18 cellular contexts compared by ENCODE assay signal in genomic region chr20:8474027-8474668, GRCh38.
DNase-seq lines count a peak whose midpoint lies in the region; ATAC-seq and TF ChIP-seq lines count a peak whose summit lies in the region.
"Had no signal": no experiment of that assay in that cellular context is flagged by ENCODE, and none has a peak within 500 bp of the region (broad histone marks: within the 10 kb centered on the region; RNA-seq: fewer than 3 reads in every experiment).

No MANE protein-coding gene starts in this region.

- DNase-seq in CD14-positive monocyte (ENCODE audit: low spot score) (no peak), IMR-90 (no peak), endodermal cell (no peak), cortex of kidney (lab: John Stamatoyannopoulos, UW) (no peak), hippocampal formation (lab: John Stamatoyannopoulos, UW) (no peak), Kasumi-1 (lab: John Stamatoyannopoulos, UW) (no peak)
- DNase-seq: Calu3; CD8-positive, alpha-beta memory T cell; DND-41; H7; NCI-H1105; NCI-H2029; PC-9; T-cell had no signal

- no peak overlapping the region for H3K4ac ChIP-seq in IMR-90 (ENCODE audit: low read depth, low read length)

- H4K5ac ChIP-seq in IMR-90 (ENCODE audit: low read depth, low read length) = no peak overlapping the region

- BruUV-seq in IMR-90 (replicated peaks; lab: Mats Ljungman, UMichigan) = no TSS peak

- H4K8ac ChIP-seq in IMR-90 (ENCODE audit: low read depth in 2 of 2, low read length in 2 of 2) = no peak overlapping the region

- H2AFZ ChIP-seq in IMR-90 (replicated peaks; ENCODE audit: low read length, poor library complexity) = no peak overlapping the region
- H2AFZ ChIP-seq in neural cell (ENCODE audit: low read depth, low read length) = no peak overlapping the region
- H2AFZ ChIP-seq: PC-9 had no signal

- no peak overlapping the region for H2BK20ac ChIP-seq in IMR-90 (ENCODE audit: low read depth, low read length)

- H3K4me3 ChIP-seq in IMR-90 (ENCODE audit: insufficient read depth, low read depth, low read length) = no peak overlapping the region
- H3K4me3 ChIP-seq in endodermal cell (ENCODE audit: low read length) = no peak overlapping the region
- no peak overlapping the region for H3K4me3 ChIP-seq in neural cell (ENCODE audit: low read length)
- H3K4me3 ChIP-seq: K562, PC-9 had no signal

- H3K9me3 ChIP-seq in IMR-90 (ENCODE audit: control insufficient read depth, insufficient read depth, low read length) = no peaks in the 10 kb centered on the region
- no peaks in the 10 kb centered on the region for H3K9me3 ChIP-seq in endodermal cell (ENCODE audit: control insufficient read depth, low read length)
- no peaks in the 10 kb centered on the region for H3K9me3 ChIP-seq in neural cell (ENCODE audit: low read length)

- H3K27me3 Mint-ChIP-seq in CD14-positive monocyte (ENCODE audit: low read depth in 3 of 3) (peaks cover 0 to 2% (median 2%) of the 10 kb centered on the region in 3 donors), endodermal cell (ENCODE audit: insufficient read depth) (no peaks in the 10 kb centered on the region)
- H3K27me3 Mint-ChIP-seq: CD8-positive, alpha-beta memory T cell; T-cell had no signal

- H4K20me1 ChIP-seq in IMR-90 (ENCODE audit: insufficient read depth, low read length) = no peaks in the 10 kb centered on the region
- H4K20me1 ChIP-seq in neural cell (ENCODE audit: insufficient read depth) = no peaks in the 10 kb centered on the region

- H3K36me3 ChIP-seq in IMR-90 (ENCODE audit: control insufficient read depth, insufficient read depth, low read length) (no peaks in the 10 kb centered on the region), endodermal cell (ENCODE audit: control insufficient read depth, insufficient read depth, low read length) (no peaks in the 10 kb centered on the region), neural cell (ENCODE audit: insufficient read depth, low read length) (no peaks in the 10 kb centered on the region)

- H3K36me3 Mint-ChIP-seq in CD14-positive monocyte (peaks cover 0 to 4% of the 10 kb centered on the region in 2 donors), endodermal cell (ENCODE audit: low read depth) (no peaks in the 10 kb centered on the region)
- H3K36me3 Mint-ChIP-seq: CD8-positive, alpha-beta memory T cell; T-cell had no signal

- no peak overlapping the region for H2BK120ac ChIP-seq in IMR-90 (ENCODE audit: low read depth, low read length)

- no peak for TF ChIP-seq POLR2A in IMR-90 (IDR thresholded peaks at IDR 0.05; ENCODE audit: low read depth, low read length)

- no peaks in the 10 kb centered on the region for H3F3A ChIP-seq in neural cell (ENCODE audit: insufficient read depth, low read length, poor library complexity, severe bottlenecking)

- H2BK15ac ChIP-seq in IMR-90 (ENCODE audit: low read depth, low read length) = no peak overlapping the region

- H3K79me2 ChIP-seq in neural cell (replicated peaks; ENCODE audit: insufficient read depth, low read length) = no peaks in the 10 kb centered on the region

- peak; percentile 9 for TF ChIP-seq EP300 in neural cell (conservative IDR thresholded peaks at IDR 0.05; ENCODE audit: poor library complexity, severe bottlenecking)

- H3K18ac ChIP-seq in IMR-90 (ENCODE audit: low read depth, low read length) = no peak overlapping the region

- H3K9ac ChIP-seq in IMR-90 (ENCODE audit: low read depth, low read length) = no peak overlapping the region
- no peak overlapping the region for H3K9ac ChIP-seq in endodermal cell (ENCODE audit: extremely low read depth, low read length, poor library complexity, severe bottlenecking)
- no peak overlapping the region for H3K9ac ChIP-seq in neural cell (ENCODE audit: low read length)

- H3K14ac ChIP-seq in IMR-90 (replicated peaks; ENCODE audit: low read depth, low read length) = peak overlapping the region; percentile 35; the same call in 1 of the 2 replicates

- H3K27ac Mint-ChIP-seq in CD14-positive monocyte (peak overlapping the region; percentile 74 to 95 (median 82)), endodermal cell (no peak overlapping the region)
- H3K27ac Mint-ChIP-seq: CD8-positive, alpha-beta memory T cell; T-cell had no signal

- no peak overlapping the region for H2AK9ac ChIP-seq in IMR-90 (replicated peaks; ENCODE audit: low read depth, low read length, poor library complexity)

- H4K91ac ChIP-seq in IMR-90 (ENCODE audit: insufficient read depth, low read depth, low read length) = no peak overlapping the region

- H3K27me3 ChIP-seq in IMR-90 (ENCODE audit: control insufficient read depth, insufficient read depth, low read length) = no peaks in the 10 kb centered on the region
- H3K27me3 ChIP-seq in endodermal cell (ENCODE audit: control insufficient read depth, insufficient read depth, low read length, poor library complexity, severe bottlenecking) = no peaks in the 10 kb centered on the region
- no peaks in the 10 kb centered on the region for H3K27me3 ChIP-seq in neural cell (ENCODE audit: insufficient read depth, low read depth, low read length)

- WGBS in IMR-90 (ENCODE audit: extremely low coverage in 2 of 2, insufficient read length in 1 of 2), 2 experiments = 100% methylated on average over 2 of the region's 4 CpGs; no CpG with 5 or more reads in 1 of the 2 experiments
- 93 to 94% methylated on average over 3 to 4 of the region's 4 CpGs for WGBS in endodermal cell (ENCODE audit: insufficient coverage in 1 of 2, insufficient read length in 1 of 2), 2 experiments

- no peak overlapping the region for H2AK5ac ChIP-seq in IMR-90 (ENCODE audit: low read depth, low read length)

- no peak for ATAC-seq in IMR-90 (ENCODE audit: low read depth)
- ATAC-seq: K562, Right ventricle myocardium inferior, T-cell had no signal

- H2BK5ac ChIP-seq in IMR-90 (ENCODE audit: low read depth, low read length, poor library complexity, severe bottlenecking) = no peak overlapping the region

- H3K4me3 Mint-ChIP-seq in CD14-positive monocyte (no peak overlapping the region), endodermal cell (no peak overlapping the region)
- H3K4me3 Mint-ChIP-seq: CD8-positive, alpha-beta memory T cell; T-cell had no signal

- in situ Hi-C loops in IMR-90 (cut with MboI; ENCODE audit: low sequenced_read_pairs) = no loop called here

- no peak overlapping the region for H3K23ac ChIP-seq in IMR-90 (ENCODE audit: low read depth, low read length)

- H3K9me3 Mint-ChIP-seq in CD14-positive monocyte (peaks cover 2 to 9% (median 6%) of the 10 kb centered on the region in 7 donors), endodermal cell (no peaks in the 10 kb centered on the region)
- H3K9me3 Mint-ChIP-seq: CD8-positive, alpha-beta memory T cell; T-cell had no signal

- peaks cover 0 to 7% of the 10 kb centered on the region in 2 experiments; a peak in 2 of 4 replicates for H3K79me1 ChIP-seq in IMR-90 (ENCODE audit: low read depth in 1 of 2, low read length in 2 of 2)

- no peaks in the 10 kb centered on the region for H3K9me1 ChIP-seq in IMR-90 (ENCODE audit: insufficient read depth, low read length)

- peaks cover 57% of the 10 kb centered on the region for H3K4me1 Mint-ChIP-seq in CD14-positive monocyte
- peaks cover 8% of the 10 kb centered on the region for H3K4me1 Mint-ChIP-seq in endodermal cell
- H3K4me1 Mint-ChIP-seq: T-cell had no signal

- H3K56ac ChIP-seq in IMR-90 (ENCODE audit: extremely low read depth, insufficient read depth, low read length) = no peak overlapping the region

- H3K4me1 ChIP-seq in IMR-90 (ENCODE audit: control insufficient read depth, insufficient read depth, low read length) = no peaks in the 10 kb centered on the region
- no peaks in the 10 kb centered on the region for H3K4me1 ChIP-seq in endodermal cell (ENCODE audit: control insufficient read depth, insufficient read depth, low read length)

- CTCF ChIA-PET in IMR-90 (lab: Yijun Ruan, JAX) = no interaction called here

- intact Hi-C loops in CD14-positive monocyte (cut with micrococcal nuclease) (no loop called here), IMR-90 (cut with micrococcal nuclease) (no loop called here)

- dilution Hi-C loops in IMR-90 (cut with HindIII; ENCODE audit: low sequenced_read_pairs, unreplicated experiment) = no loop called here

- TF ChIP-seq RAD21 in IMR-90 (IDR thresholded peaks at IDR 0.05; ENCODE audit: low read length) (no peak), neural cell (conservative IDR thresholded peaks at IDR 0.05) (no peak)

- H3K4me2 ChIP-seq in IMR-90 (ENCODE audit: low read depth, low read length) = no peak overlapping the region
- H3K4me2 ChIP-seq in neural cell (ENCODE audit: low read length) = no peak overlapping the region
- H3K4me2 ChIP-seq: PC-9 had no signal

- H3K27ac ChIP-seq in IMR-90 (ENCODE audit: insufficient read depth, low read length) (no peak overlapping the region), endodermal cell (ENCODE audit: low read depth, low read length) (no peak overlapping the region), neural cell (ENCODE audit: low read length) (peak overlapping the region; percentile 54)
- H3K27ac ChIP-seq: C4-2B, PC-9 had no signal

- POLR2A ChIA-PET in IMR-90 (lab: Charles Lee; ENCODE audit: unreplicated experiment) = no interaction called here

- no peak for TF ChIP-seq CTCF in CD14-positive monocyte (IDR thresholded peaks at IDR 0.05)
- TF ChIP-seq CTCF in IMR-90 (conservative IDR thresholded peaks at IDR 0.05; ENCODE audit: low read depth, low read length) = no peak
- peak; percentile 29 for TF ChIP-seq CTCF in endodermal cell (conservative IDR thresholded peaks at IDR 0.05)
- no peak for TF ChIP-seq CTCF in neural cell (IDR thresholded peaks at IDR 0.05; ENCODE audit: poor library complexity, severe bottlenecking)

- no peaks in the 10 kb centered on the region for H3K9me2 ChIP-seq in neural cell (ENCODE audit: insufficient read depth, low read length)

TF ChIP-seq in IMR-90, 13 proteins besides CTCF, POLR2A, EP300 and RAD21 (continues in another document):
- TF ChIP-seq MAZ (IDR thresholded peaks at IDR 0.05; ENCODE audit: borderline replicate concordance, low read depth, low read length) = no peak
- no peak for TF ChIP-seq CHD1 (IDR thresholded peaks at IDR 0.05; ENCODE audit: low read depth, low read length)
- TF ChIP-seq RFX5 (IDR thresholded peaks at IDR 0.05; ENCODE audit: low read depth, low read length) = no peak

TF ChIP-seq in neural cell, 6 proteins besides CTCF, POLR2A, EP300 and RAD21 (continues in another document):
- no peak for TF ChIP-seq POLR2AphosphoS5 (IDR thresholded peaks at IDR 0.05)
